Comparison of ENCODE assay signal across 2 cellular contexts in genomic region chr9:89495824-89496555, GRCh38.
TF ChIP-seq lines count a peak whose summit lies in the region.

No MANE protein-coding gene starts in this region.

TF ChIP-seq in HEK293, 187 proteins besides CTCF, POLR2A, EP300 and RAD21 (continued from another document):
- TF ChIP-seq ZNF692 (tag by site-specific recombination; IDR thresholded peaks at IDR 0.05) (0 out of 2 replicates have a peak, but pooled peaks have one; percentile 39), ZIC2 (tag by site-specific recombination; IDR thresholded peaks at IDR 0.05) (peak; percentile 69), GLIS1 (tag by site-specific recombination; IDR thresholded peaks at IDR 0.05) (peak; percentile 69), ZNF777 (tag by site-specific recombination; IDR thresholded peaks at IDR 0.05; ENCODE audit: borderline replicate concordance) (no peak), ZNF341 (tag by site-specific recombination; IDR thresholded peaks at IDR 0.05; ENCODE audit: low read depth) (0 out of 2 replicates have a peak, but pooled peaks have one; percentile 8), ZNF704 (tag by site-specific recombination; IDR thresholded peaks at IDR 0.05) (no peak)

TF ChIP-seq in GM12878, 131 proteins besides CTCF, POLR2A, EP300 and RAD21 (continued from another document):
- TF ChIP-seq SMAD5 (IDR thresholded peaks at IDR 0.05; ENCODE audit: low read depth) (no peak), SMAD1 (IDR thresholded peaks at IDR 0.05; ENCODE audit: low read depth, partially characterized antibody) (no peak), JUND (IDR thresholded peaks at IDR 0.05; ENCODE audit: low read depth, low read length) (no peak), BRCA1 (IDR thresholded peaks at IDR 0.05; ENCODE audit: low read depth, low read length) (no peak), IRF3 (IDR thresholded peaks at IDR 0.05) (no peak), STAT1 (conservative IDR thresholded peaks at IDR 0.05) (no peak), ZNF687 (IDR thresholded peaks at IDR 0.05) (no peak), REST (IDR thresholded peaks at IDR 0.05; ENCODE audit: low read depth, low read length) (no peak), PAX8 (IDR thresholded peaks at IDR 0.05) (no peak), JUNB (IDR thresholded peaks at IDR 0.05) (no peak), PAX5 (IDR thresholded peaks at IDR 0.05; ENCODE audit: borderline replicate concordance, low read depth, low read length) (no peak), RELA (IDR thresholded peaks at IDR 0.05; ENCODE audit: borderline replicate concordance, partially characterized antibody) (no peak)
